Comparison of ENCODE assay signal across 8 cellular contexts in the genomic region with DNA sequence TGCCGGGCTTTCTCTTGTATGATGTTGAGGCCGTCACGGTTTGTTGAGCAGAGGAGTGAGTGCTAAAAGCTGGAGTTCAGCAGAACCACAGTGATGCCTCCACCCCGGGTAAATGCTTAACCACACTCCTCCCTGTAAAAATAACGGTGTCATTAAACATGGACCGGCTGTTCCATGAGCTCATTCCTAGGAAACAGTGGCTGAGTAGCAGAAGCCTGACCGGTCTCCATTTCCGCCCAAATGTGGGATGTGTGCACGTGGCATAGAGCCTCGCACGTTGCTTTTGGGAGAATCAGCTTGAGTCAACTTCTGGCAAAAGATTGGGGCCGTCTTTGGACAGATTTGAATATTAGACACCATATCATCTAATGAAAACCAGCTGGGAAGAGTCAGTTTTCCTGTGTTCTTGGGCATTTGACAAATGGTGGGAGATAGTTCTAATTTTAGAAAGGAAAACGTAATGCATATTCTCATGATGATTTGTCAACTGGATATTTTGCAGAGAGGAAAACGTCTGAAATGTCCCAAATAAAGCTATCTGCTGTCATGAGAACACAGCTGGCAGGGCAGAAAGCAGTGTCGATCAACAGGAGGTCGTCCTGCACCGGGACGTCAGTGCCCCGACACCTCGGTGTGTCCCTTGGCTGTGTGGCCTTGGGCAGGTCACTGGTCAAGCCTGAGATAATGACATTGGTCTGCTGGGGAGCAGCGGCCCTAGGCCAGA. TPM values are rescaled to one million over a fixed set of nuclear protein-coding genes. Genes with fewer than 3 reads are reported as not detected.
DNase-seq lines count a peak whose midpoint lies in the region; ATAC-seq and TF ChIP-seq lines count a peak whose summit lies in the region.

No MANE protein-coding gene starts in this region.

- POLR2A ChIA-PET in GM10248 (lab: Yijun Ruan, JAX) = no interaction called here
- POLR2A ChIA-PET in activated CD4-positive, alpha-beta T cell treated with anti-CD3 and anti-CD28 coated beads, Interleukin-2, amount 10 ng/mL, durations not matched to agents 7 days and 5 days (lab: Charles Lee) = interaction anchor here (0.6 kb wide), 1 partner anchor 77 kb away, joined by 8 read pairs; no protein-coding TSS in a partner anchor

- H3K4me3 ChIP-seq in fibroblast of villous mesenchyme (ENCODE audit: low read depth, low read length) (no peak overlapping the region), gastrocnemius medialis (peak overlapping the region in 2 of 4 donors; percentile 8 to 10), GM23338 (no peak overlapping the region)

- H3K27ac Mint-ChIP-seq in GM23338 = no peak overlapping the region
- H3K27ac Mint-ChIP-seq in activated CD4-positive, alpha-beta T cell treated with anti-CD3 and anti-CD28 coated beads, Interleukin-2, amount 10 ng/mL, durations not matched to agents 7 days and 5 days = no peak overlapping the region

- no peaks in the 10 kb centered on the region for H3K9me3 Mint-ChIP-seq in GM23338
- no peaks in the 10 kb centered on the region for H3K9me3 Mint-ChIP-seq in activated CD4-positive, alpha-beta T cell treated with anti-CD3 and anti-CD28 coated beads, Interleukin-2, amount 10 ng/mL, durations not matched to agents 7 days and 5 days

- H4K20me1 ChIP-seq in GM23338 (replicated peaks; ENCODE audit: insufficient read depth) = peaks cover 4% of the 10 kb centered on the region

- H3K4me3 Mint-ChIP-seq in GM23338 = no peak overlapping the region
- no peak overlapping the region for H3K4me3 Mint-ChIP-seq in activated CD4-positive, alpha-beta T cell treated with anti-CD3 and anti-CD28 coated beads, Interleukin-2, amount 10 ng/mL, durations not matched to agents 7 days and 5 days

- H3K27ac ChIP-seq in gastrocnemius medialis (peak overlapping the region; percentile 66 to 78 (median 74)), GM23338 (ENCODE audit: low read depth) (no peak overlapping the region)

- peaks cover 52 to 53% of the 10 kb centered on the region in 2 donors for H3K4me1 ChIP-seq in gastrocnemius medialis
- peaks cover 42% of the 10 kb centered on the region for H3K4me1 ChIP-seq in GM23338 (ENCODE audit: insufficient read depth)

- TF ChIP-seq CTCF in GM10248 (IDR thresholded peaks at IDR 0.05; ENCODE audit: control extremely low read depth, extremely low read depth, low read depth, missing control alignments) (no peak), fibroblast of villous mesenchyme (IDR thresholded peaks at IDR 0.05; ENCODE audit: insufficient read depth, low read depth, low read length) (no peak), gastrocnemius medialis (IDR thresholded peaks at IDR 0.05 in 4 of 5, conservative IDR thresholded peaks at IDR 0.05 in 1 of 5) (no peak), GM23338 (conservative IDR thresholded peaks at IDR 0.05; ENCODE audit: low read depth in 2 of 2) (no peak)

- H3F3A ChIP-seq in GM23338 (replicated peaks; ENCODE audit: low read depth) = peaks cover 3% of the 10 kb centered on the region; the same call in 1 of the 2 replicates

- peak; percentile 66 for ATAC-seq in HG02885 (IDR thresholded peaks at IDR 0.05; ENCODE audit: poor library complexity, unreplicated experiment)
- ATAC-seq in gastrocnemius medialis = peak; percentile 77 to 79
- no peak for ATAC-seq in GM18909 (IDR thresholded peaks at IDR 0.05; ENCODE audit: poor library complexity, unreplicated experiment)
- ATAC-seq in GM23338 = no peak

- H2AFZ ChIP-seq in GM23338 = no peak overlapping the region

- H3K27me3 ChIP-seq in gastrocnemius medialis (no peaks in the 10 kb centered on the region), GM23338 (ENCODE audit: insufficient read depth) (no peaks in the 10 kb centered on the region)

- peaks cover 4% of the 10 kb centered on the region; the same call in 1 of the 2 replicates for H3K79me2 ChIP-seq in GM23338 (replicated peaks; ENCODE audit: insufficient read depth)

- H3K4me2 ChIP-seq in GM23338 = no peak overlapping the region

- no peaks in the 10 kb centered on the region for H3K9me3 ChIP-seq in gastrocnemius medialis

- H3K27me3 Mint-ChIP-seq in GM23338 (ENCODE audit: insufficient read depth, low read depth, poor library complexity) = peaks cover 15% of the 10 kb centered on the region
- peaks cover 16% of the 10 kb centered on the region for H3K27me3 Mint-ChIP-seq in activated CD4-positive, alpha-beta T cell treated with anti-CD3 and anti-CD28 coated beads, Interleukin-2, amount 10 ng/mL, durations not matched to agents 7 days and 5 days

- no peaks in the 10 kb centered on the region; the same call in 2 of the 3 replicates for H3K36me3 Mint-ChIP-seq in GM23338 (ENCODE audit: low read depth)
- no peaks in the 10 kb centered on the region for H3K36me3 Mint-ChIP-seq in activated CD4-positive, alpha-beta T cell treated with anti-CD3 and anti-CD28 coated beads, Interleukin-2, amount 10 ng/mL, durations not matched to agents 7 days and 5 days (ENCODE audit: low read depth)

- intact Hi-C loops in gastrocnemius medialis (cut with DNase I; ENCODE audit: low total_unique reads) = loop anchor here (10.0 kb wide), 1 partner anchor 155 kb away; no protein-coding TSS in a partner anchor

- H3K4me1 Mint-ChIP-seq in GM23338 = peaks cover 51% of the 10 kb centered on the region
- peaks cover 26% of the 10 kb centered on the region for H3K4me1 Mint-ChIP-seq in activated CD4-positive, alpha-beta T cell treated with anti-CD3 and anti-CD28 coated beads, Interleukin-2, amount 10 ng/mL, durations not matched to agents 7 days and 5 days

- no peaks in the 10 kb centered on the region for H3K9me2 ChIP-seq in GM23338 (ENCODE audit: insufficient read depth)

- in situ Hi-C loops in gastrocnemius medialis (cut with MboI; ENCODE audit: low sequenced_read_pairs in 4 of 4) = loop anchor here in 3 of 4 donors (5.0 kb wide), 1 partner anchor 73 kb away; no protein-coding TSS in a partner anchor

- peak in 1 of 2 donors; percentile 35 for TF ChIP-seq POLR2A in gastrocnemius medialis (IDR thresholded peaks at IDR 0.05)

- no peaks in the 10 kb centered on the region for H3K36me3 ChIP-seq in gastrocnemius medialis
- no peaks in the 10 kb centered on the region for H3K36me3 ChIP-seq in GM23338 (ENCODE audit: insufficient read depth)

- DNase-seq in GM10248 (ENCODE audit: extremely low spot score) (peak; percentile 74), NCI-H774 (lab: John Stamatoyannopoulos, UW) (peak; percentile 65), fibroblast of villous mesenchyme (ENCODE audit: low read depth) (peak; percentile 99), gastrocnemius medialis (peak in 1 of 2 donors; percentile 75), GM23338 (ENCODE audit: low spot score) (no peak)
- no peak for DNase-seq in activated CD4-positive, alpha-beta T cell treated with anti-CD3 and anti-CD28 coated beads, Interleukin-2, amount 10 ng/mL, durations not matched to agents 7 days and 5 days

- CTCF ChIA-PET in GM10248 (lab: Yijun Ruan, JAX) = interaction anchor here (0.7 to 9.1 kb wide), 6 partner anchors 9 to 106 kb away, joined by 3 to 212 read pairs (median 4); no protein-coding TSS in a partner anchor
- CTCF ChIA-PET in activated CD4-positive, alpha-beta T cell treated with anti-CD3 and anti-CD28 coated beads, Interleukin-2, amount 10 ng/mL, durations not matched to agents 7 days and 5 days (lab: Charles Lee) = interaction anchor here (0.7 to 12.3 kb wide), 6 partner anchors 21 to 145 kb away, joined by 3 to 118 read pairs (median 3); no protein-coding TSS in a partner anchor

TF ChIP-seq in GM23338, 12 proteins besides CTCF, POLR2A, EP300 and RAD21 (continues in another document):
- TF ChIP-seq ZNF331 (CRISPR knock-in tag; IDR thresholded peaks at IDR 0.05; ENCODE audit: low read depth) (no peak), EZH2 (IDR thresholded peaks at IDR 0.05; ENCODE audit: low read depth, unreplicated experiment) (no peak)

RNA-seq across cellular contexts. Expression of a gene that starts 42.4 kb away (rescaled TPM):
- total RNA-seq in fibroblast of villous mesenchyme (63.5 and 64.3 TPM in 2 replicates), gastrocnemius medialis (10 to 100 TPM; 37.9 to 74.1 (median 54.0) TPM)
- total RNA-seq in GM23338 (2014; rRNA removed; shearing (Covaris generic)) = 57.4 and 59.6 TPM in 2 replicates
- polyA plus RNA-seq in GM23338 (2016; fragmentation: Nextera tagmentation; extraction: Ambion mirVana) = 160 and 178 TPM in 2 replicates
- 100 to 1,000 TPM; 187 to 196 TPM for total RNA-seq in activated CD4-positive, alpha-beta T cell treated with anti-CD3 and anti-CD28 coated beads, Interleukin-2, amount 10 ng/mL, durations not matched to agents 7 days and 5 days

Comparison
In these comparisons a context has a peak if more than half of its experiments do, and no peak if none do; other contexts are left out.
1. DNase-seq: peak in GM10248 (single experiment), NCI-H774 (single experiment) and fibroblast of villous mesenchyme (single experiment); none in GM23338 (single experiment) and activated CD4-positive, alpha-beta T cell treated with anti-CD3 and anti-CD28 coated beads, Interleukin-2, amount 10 ng/mL, durations not matched to agents 7 days and 5 days (single experiment).
2. ATAC-seq: peak in HG02885 (single experiment) and gastrocnemius medialis (2 of 2); none in GM18909 (single experiment) and GM23338 (single experiment).